9 cellular contexts compared by ENCODE assay signal in the genomic region with DNA sequence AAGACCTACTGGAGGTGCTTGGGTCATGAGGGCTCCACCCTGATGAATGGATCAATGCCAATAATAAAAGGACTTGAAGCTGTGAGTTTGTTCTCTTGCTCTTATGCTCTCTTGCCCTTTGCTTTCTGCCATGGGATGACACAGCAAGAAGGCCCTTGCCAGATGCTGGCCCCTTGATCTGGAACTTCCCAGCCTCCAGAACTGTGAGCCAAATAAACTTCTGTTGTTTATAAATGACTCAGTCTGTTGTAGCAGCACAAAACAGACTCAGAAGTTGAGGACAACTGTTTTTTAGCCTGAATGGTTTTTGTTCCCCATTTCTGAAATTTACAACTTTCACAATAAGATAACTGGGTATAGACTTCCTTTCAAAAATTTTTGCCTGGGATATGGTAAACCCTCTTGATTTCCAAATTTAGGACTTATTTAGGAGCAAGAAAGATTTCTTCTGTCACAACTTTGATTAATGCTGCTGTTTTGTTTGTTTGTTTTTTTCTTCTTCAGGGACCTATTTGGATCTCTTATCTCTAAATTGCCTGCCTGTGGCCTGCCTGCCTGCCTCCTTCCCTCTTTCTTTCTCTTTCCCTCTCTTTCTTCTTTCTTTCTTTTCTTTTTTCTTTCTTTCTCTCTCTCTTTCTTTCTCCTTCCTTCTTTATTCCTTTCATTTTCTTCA. TPM values are rescaled to one million over a fixed set of nuclear protein-coding genes. Genes with fewer than 3 reads are reported as not detected.
DNase-seq lines count a peak whose midpoint lies in the region; ATAC-seq and TF ChIP-seq lines count a peak whose summit lies in the region.
"Had no signal": no experiment of that assay in that cellular context is flagged by ENCODE, and none has a peak within 500 bp of the region (broad histone marks: within the 10 kb centered on the region; RNA-seq: fewer than 3 reads in every experiment).

No MANE protein-coding gene starts in this region.

- peak overlapping the region in 1 of 2 donors; percentile 37 for H3K27ac ChIP-seq in ascending aorta
- H3K27ac ChIP-seq: SJSA1 had no signal

- H3K27me3 Mint-ChIP-seq in activated naive CD8-positive, alpha-beta T cell treated with anti-CD3 and anti-CD28 coated beads, Interleukin-2, amount 10 ng/mL, durations not matched to agents 7 days and 5 days: peaks cover 3% of the 10 kb centered on the region

- peaks cover 15% of the 10 kb centered on the region for H3K4me1 Mint-ChIP-seq in activated naive CD8-positive, alpha-beta T cell treated with anti-CD3 and anti-CD28 coated beads, Interleukin-2, amount 10 ng/mL, durations not matched to agents 7 days and 5 days

- peaks cover 0 to 3% of the 10 kb centered on the region in 2 donors for H3K4me1 ChIP-seq in ascending aorta
- H3K4me1 ChIP-seq: SJSA1 had no signal

- no peak overlapping the region for H3K4me3 Mint-ChIP-seq in activated naive CD8-positive, alpha-beta T cell treated with anti-CD3 and anti-CD28 coated beads, Interleukin-2, amount 10 ng/mL, durations not matched to agents 7 days and 5 days

- H3K36me3 Mint-ChIP-seq in activated naive CD8-positive, alpha-beta T cell treated with anti-CD3 and anti-CD28 coated beads, Interleukin-2, amount 10 ng/mL, durations not matched to agents 7 days and 5 days: peaks cover 53% of the 10 kb centered on the region

- H3K4me3 ChIP-seq in ascending aorta: no peak overlapping the region
- H3K4me3 ChIP-seq: SJSA1 had no signal

- POLR2A ChIA-PET in activated naive CD8-positive, alpha-beta T cell treated with anti-CD3 and anti-CD28 coated beads, Interleukin-2, amount 10 ng/mL, durations not matched to agents 7 days and 5 days (lab: Charles Lee): no interaction called here

- ATAC-seq in GM19328 (IDR thresholded peaks at IDR 0.05; ENCODE audit: unreplicated experiment) (peak; percentile 74), HG03060 (IDR thresholded peaks at IDR 0.05; ENCODE audit: low read depth, unreplicated experiment) (peak; percentile 92), sciatic nerve (peak; percentile 45)
- no peak for ATAC-seq in activated naive CD8-positive, alpha-beta T cell treated with anti-CD3 and anti-CD28 coated beads, Interleukin-2, amount 10 ng/mL, durations not matched to agents 7 days and 5 days (ENCODE audit: low read depth)

- no peak for TF ChIP-seq CTCF in ascending aorta (IDR thresholded peaks at IDR 0.05)

- peak overlapping the region; percentile 17 for H3K27ac Mint-ChIP-seq in activated naive CD8-positive, alpha-beta T cell treated with anti-CD3 and anti-CD28 coated beads, Interleukin-2, amount 10 ng/mL, durations not matched to agents 7 days and 5 days

- H3K9me3 ChIP-seq in ascending aorta: no peaks in the 10 kb centered on the region
- H3K9me3 ChIP-seq: SJSA1 had no signal

- DNase-seq in activated naive CD8-positive, alpha-beta T cell treated with anti-CD3 and anti-CD28 coated beads, Interleukin-2, amount 10 ng/mL, durations not matched to agents 7 days and 5 days: no peak
- DNase-seq in sciatic nerve (ENCODE audit: low spot score) (no peak), ascending aorta (ENCODE audit: low spot score in 2 of 2) (no peak), 8988T (no peak), NCI-H1694 treated with DMSO at 0.1 percent for 48 hours (lab: John Stamatoyannopoulos, UW) (no peak), LoVo (ENCODE audit: low spot score) (no peak)

- H3K9me3 Mint-ChIP-seq in activated naive CD8-positive, alpha-beta T cell treated with anti-CD3 and anti-CD28 coated beads, Interleukin-2, amount 10 ng/mL, durations not matched to agents 7 days and 5 days: peaks cover 19% of the 10 kb centered on the region

- no peaks in the 10 kb centered on the region for H3K36me3 ChIP-seq in ascending aorta
- H3K36me3 ChIP-seq: SJSA1 had no signal

- intact Hi-C loops in sciatic nerve (cut with DNase I) (no loop called here), ascending aorta (cut with DNase I) (no loop called here)

- no peaks in the 10 kb centered on the region for H3K27me3 ChIP-seq in ascending aorta
- H3K27me3 ChIP-seq: SJSA1 had no signal

RNA-seq across cellular contexts. Expression of gene ENTPD1, which starts 12.1 kb away (rescaled TPM):
- 10 to 100 TPM; 10.9 to 11.6 TPM for total RNA-seq in activated naive CD8-positive, alpha-beta T cell treated with anti-CD3 and anti-CD28 coated beads, Interleukin-2, amount 10 ng/mL, durations not matched to agents 7 days and 5 days
- total RNA-seq in sciatic nerve (28.7 TPM), ascending aorta (41.6 TPM)
- total RNA-seq: SJSA1 had no signal
